ENCODE assay signal across 8 cellular contexts in genomic region chr1:208207388-208208131, GRCh38. TPM values are rescaled to one million over a fixed set of nuclear protein-coding genes. Genes with fewer than 3 reads are reported as not detected.
DNase-seq lines count a peak whose midpoint lies in the region; ATAC-seq, FAIRE-seq and TF ChIP-seq lines count a peak whose summit lies in the region.

No MANE protein-coding gene starts in this region.

- ATAC-seq in gastrocnemius medialis (peak; percentile 52 to 55), HG03159 (IDR thresholded peaks at IDR 0.05; ENCODE audit: unreplicated experiment) (no peak)

- H3K9me3 Mint-ChIP-seq in activated CD4-positive, alpha-beta T cell treated with anti-CD3 and anti-CD28 coated beads, Interleukin-2, amount 10 ng/mL, durations not matched to agents 24 days and 14 days = no peaks in the 10 kb centered on the region
- H3K9me3 Mint-ChIP-seq in activated naive CD4-positive, alpha-beta T cell treated with anti-CD3 and anti-CD28 coated beads, Interleukin-2, amount 10 ng/mL, durations not matched to agents 7 days and 5 days = no peaks in the 10 kb centered on the region
- no peaks in the 10 kb centered on the region for H3K9me3 Mint-ChIP-seq in activated CD4-positive, alpha-beta memory T cell treated with anti-CD3 and anti-CD28 coated beads, Interleukin-2, amount 10 ng/mL, durations not matched to agents 7 days and 5 days

- peaks cover 33 to 44% of the 10 kb centered on the region in 2 donors for H3K4me1 ChIP-seq in gastrocnemius medialis

- CTCF ChIA-PET in activated naive CD4-positive, alpha-beta T cell treated with anti-CD3 and anti-CD28 coated beads, Interleukin-2, amount 10 ng/mL, durations not matched to agents 7 days and 5 days (lab: Charles Lee) = interaction anchor here (0.8 kb wide), 1 partner anchor 75 kb away, joined by 3 read pairs; no protein-coding TSS in a partner anchor
- CTCF ChIA-PET in activated CD4-positive, alpha-beta memory T cell treated with anti-CD3 and anti-CD28 coated beads, Interleukin-2, amount 10 ng/mL, durations not matched to agents 7 days and 5 days (lab: Charles Lee) = no interaction called here

- H3K9me3 ChIP-seq in gastrocnemius medialis = no peaks in the 10 kb centered on the region

- H3K4me3 ChIP-seq in gastrocnemius medialis = no peak overlapping the region

- H3K27ac Mint-ChIP-seq in activated CD4-positive, alpha-beta T cell treated with anti-CD3 and anti-CD28 coated beads, Interleukin-2, amount 10 ng/mL, durations not matched to agents 24 days and 14 days = no peak overlapping the region
- no peak overlapping the region for H3K27ac Mint-ChIP-seq in activated naive CD4-positive, alpha-beta T cell treated with anti-CD3 and anti-CD28 coated beads, Interleukin-2, amount 10 ng/mL, durations not matched to agents 7 days and 5 days
- H3K27ac Mint-ChIP-seq in activated CD4-positive, alpha-beta memory T cell treated with anti-CD3 and anti-CD28 coated beads, Interleukin-2, amount 10 ng/mL, durations not matched to agents 7 days and 5 days = no peak overlapping the region

- in situ Hi-C loops in gastrocnemius medialis (cut with MboI; ENCODE audit: low sequenced_read_pairs in 4 of 4) = no loop called here

- H3K36me3 Mint-ChIP-seq in activated CD4-positive, alpha-beta T cell treated with anti-CD3 and anti-CD28 coated beads, Interleukin-2, amount 10 ng/mL, durations not matched to agents 24 days and 14 days (ENCODE audit: low read depth) = no peaks in the 10 kb centered on the region
- H3K36me3 Mint-ChIP-seq in activated naive CD4-positive, alpha-beta T cell treated with anti-CD3 and anti-CD28 coated beads, Interleukin-2, amount 10 ng/mL, durations not matched to agents 7 days and 5 days = no peaks in the 10 kb centered on the region
- no peaks in the 10 kb centered on the region for H3K36me3 Mint-ChIP-seq in activated CD4-positive, alpha-beta memory T cell treated with anti-CD3 and anti-CD28 coated beads, Interleukin-2, amount 10 ng/mL, durations not matched to agents 7 days and 5 days (ENCODE audit: low read depth)

- POLR2A ChIA-PET in activated CD4-positive, alpha-beta memory T cell treated with anti-CD3 and anti-CD28 coated beads, Interleukin-2, amount 10 ng/mL, durations not matched to agents 7 days and 5 days (lab: Charles Lee) = no interaction called here

- intact Hi-C loops in gastrocnemius medialis (cut with DNase I; ENCODE audit: low total_unique reads) = no loop called here
- intact Hi-C loops in activated CD4-positive, alpha-beta T cell treated with anti-CD3 and anti-CD28 coated beads, Interleukin-2, amount 10 ng/mL, durations not matched to agents 24 days and 14 days (cut with micrococcal nuclease) = no loop called here

- H3K27ac ChIP-seq in gastrocnemius medialis = peak overlapping the region; percentile 38 to 68 (median 66)

- FAIRE-seq in GM12892 (lab: Jason Lieb, UNC) (peak; percentile 57), RCC 7860 (lab: Jason Lieb, UNC) (no peak)

- no peak overlapping the region for H3K4me3 Mint-ChIP-seq in activated CD4-positive, alpha-beta T cell treated with anti-CD3 and anti-CD28 coated beads, Interleukin-2, amount 10 ng/mL, durations not matched to agents 24 days and 14 days
- no peak overlapping the region for H3K4me3 Mint-ChIP-seq in activated naive CD4-positive, alpha-beta T cell treated with anti-CD3 and anti-CD28 coated beads, Interleukin-2, amount 10 ng/mL, durations not matched to agents 7 days and 5 days
- no peak overlapping the region for H3K4me3 Mint-ChIP-seq in activated CD4-positive, alpha-beta memory T cell treated with anti-CD3 and anti-CD28 coated beads, Interleukin-2, amount 10 ng/mL, durations not matched to agents 7 days and 5 days

- no peaks in the 10 kb centered on the region for H3K27me3 ChIP-seq in gastrocnemius medialis

- peaks cover 10% of the 10 kb centered on the region for H3K27me3 Mint-ChIP-seq in activated CD4-positive, alpha-beta T cell treated with anti-CD3 and anti-CD28 coated beads, Interleukin-2, amount 10 ng/mL, durations not matched to agents 24 days and 14 days
- H3K27me3 Mint-ChIP-seq in activated naive CD4-positive, alpha-beta T cell treated with anti-CD3 and anti-CD28 coated beads, Interleukin-2, amount 10 ng/mL, durations not matched to agents 7 days and 5 days = peaks cover 24% of the 10 kb centered on the region
- H3K27me3 Mint-ChIP-seq in activated CD4-positive, alpha-beta memory T cell treated with anti-CD3 and anti-CD28 coated beads, Interleukin-2, amount 10 ng/mL, durations not matched to agents 7 days and 5 days = peaks cover 2% of the 10 kb centered on the region

- peaks cover 0 to 23% of the 10 kb centered on the region in 2 donors for H3K36me3 ChIP-seq in gastrocnemius medialis

- DNase-seq in GM12892 (ENCODE audit: insufficient read length) (no peak), RCC 7860 (ENCODE audit: low spot score) (peak; percentile 92), fibroblast of peridontal ligament (ENCODE audit: extremely low read depth) (peak; percentile 61), gastrocnemius medialis (peak; percentile 29 to 42)
- no peak for DNase-seq in activated CD4-positive, alpha-beta T cell treated with anti-CD3 and anti-CD28 coated beads, Interleukin-2, amount 10 ng/mL, durations not matched to agents 24 days and 14 days
- DNase-seq in activated naive CD4-positive, alpha-beta T cell treated with anti-CD3 and anti-CD28 coated beads, Interleukin-2, amount 10 ng/mL, durations not matched to agents 7 days and 5 days = no peak
- no peak for DNase-seq in activated CD4-positive, alpha-beta memory T cell treated with anti-CD3 and anti-CD28 coated beads, Interleukin-2, amount 10 ng/mL, durations not matched to agents 7 days and 5 days

- no peak for TF ChIP-seq CTCF in gastrocnemius medialis (IDR thresholded peaks at IDR 0.05 in 4 of 5, conservative IDR thresholded peaks at IDR 0.05 in 1 of 5)

- no peaks in the 10 kb centered on the region for H3K4me1 Mint-ChIP-seq in activated CD4-positive, alpha-beta T cell treated with anti-CD3 and anti-CD28 coated beads, Interleukin-2, amount 10 ng/mL, durations not matched to agents 24 days and 14 days
- H3K4me1 Mint-ChIP-seq in activated naive CD4-positive, alpha-beta T cell treated with anti-CD3 and anti-CD28 coated beads, Interleukin-2, amount 10 ng/mL, durations not matched to agents 7 days and 5 days = no peaks in the 10 kb centered on the region
- no peaks in the 10 kb centered on the region for H3K4me1 Mint-ChIP-seq in activated CD4-positive, alpha-beta memory T cell treated with anti-CD3 and anti-CD28 coated beads, Interleukin-2, amount 10 ng/mL, durations not matched to agents 7 days and 5 days

- no peak for TF ChIP-seq POLR2A in GM12892 (IDR thresholded peaks at IDR 0.05; ENCODE audit: low read depth, low read length)
- TF ChIP-seq POLR2A in gastrocnemius medialis (IDR thresholded peaks at IDR 0.05) = peak in 1 of 2 donors; percentile 32

RNA-seq across cellular contexts. Expression of gene PLXNA2, which starts 36.6 kb away (rescaled TPM):
- 1.5 TPM for polyA plus RNA-seq in GM12892 (2012; ENCODE audit: missing spikeins)
- 10 to 100 TPM; 12.4 to 20.0 (median 16.2) TPM for total RNA-seq in gastrocnemius medialis
- total RNA-seq in activated CD4-positive, alpha-beta T cell treated with anti-CD3 and anti-CD28 coated beads, Interleukin-2, amount 10 ng/mL, durations not matched to agents 24 days and 14 days = not detected in 2 replicates
- under 1 TPM; 0.43 to 0.65 TPM for total RNA-seq in activated CD4-positive, alpha-beta memory T cell treated with anti-CD3 and anti-CD28 coated beads, Interleukin-2, amount 10 ng/mL, durations not matched to agents 7 days and 5 days

Comparison
In these comparisons a context has a peak if more than half of its experiments do, and no peak if none do; other contexts are left out.
1. DNase-seq: peak in RCC 7860 (single experiment), fibroblast of peridontal ligament (single experiment) and gastrocnemius medialis (2 of 2); none in GM12892 (single experiment), activated CD4-positive, alpha-beta T cell treated with anti-CD3 and anti-CD28 coated beads, Interleukin-2, amount 10 ng/mL, durations not matched to agents 24 days and 14 days (single experiment), activated naive CD4-positive, alpha-beta T cell treated with anti-CD3 and anti-CD28 coated beads, Interleukin-2, amount 10 ng/mL, durations not matched to agents 7 days and 5 days (single experiment) and activated CD4-positive, alpha-beta memory T cell treated with anti-CD3 and anti-CD28 coated beads, Interleukin-2, amount 10 ng/mL, durations not matched to agents 7 days and 5 days (single experiment).
2. RNA of gene PLXNA2, which starts 36.6 kb away (total RNA-seq): 12.4 to 20.0 TPM in gastrocnemius medialis; 0.43 to 0.65 TPM in activated CD4-positive, alpha-beta memory T cell treated with anti-CD3 and anti-CD28 coated beads, Interleukin-2, amount 10 ng/mL, durations not matched to agents 7 days and 5 days and not detected in activated CD4-positive, alpha-beta T cell treated with anti-CD3 and anti-CD28 coated beads, Interleukin-2, amount 10 ng/mL, durations not matched to agents 24 days and 14 days; every median in the first group is over 4 times any median in the second.